31 cellular contexts compared by ENCODE assay signal in genomic region chr9:135020481-135021392, GRCh38.
"Had no signal": no experiment of that assay in that cellular context is flagged by ENCODE, and none has a peak within 500 bp of the region (broad histone marks: within the 10 kb centered on the region; RNA-seq: fewer than 3 reads in every experiment).

No MANE protein-coding gene starts in this region.

- H3K4me3 ChIP-seq: ascending aorta, cardiac muscle cell, Peyer's patch had no signal

- DNase-seq: activated CD4-positive, alpha-beta memory T cell treated with anti-CD3 and anti-CD28 coated beads, Interleukin-2, amount 10 ng/mL, durations not matched to agents 7 days and 5 days; activated CD4-positive, alpha-beta T cell treated with anti-CD3 and anti-CD28 coated beads for 1 hour; activated CD4-positive, alpha-beta T cell treated with anti-CD3 and anti-CD28 coated beads for 48 hours; activated CD4-positive, CD25-positive, alpha-beta regulatory T cell; activated CD8-positive, alpha-beta memory T cell treated with anti-CD3 and anti-CD28 coated beads for 24 hours; activated CD8-positive, alpha-beta memory T cell treated with anti-CD3 and anti-CD28 coated beads, Interleukin-2, amount 10 ng/mL, durations not matched to agents 7 days and 5 days; activated CD8-positive, alpha-beta memory T cell treated with anti-CD3 and anti-CD28 coated beads, Interleukin-2, amount 50 U/mL, for 48 hours; activated gamma-delta T cell; activated naive CD4-positive, alpha-beta T cell treated with Interleukin-2 at 50 U/mL for 16 hours; activated naive CD8-positive, alpha-beta T cell treated with anti-CD3 and anti-CD28 coated beads, Interleukin-2, amount 10 ng/mL, durations not matched to agents 7 days and 5 days; activated T-cell treated with anti-CD3 and anti-CD28 coated beads, Interleukin-2, amount 50 U/mL, for 48 hours; amygdala; MM.1S; MV-4-11; NCI-H1105; NCI-H1417 treated with DMSO at 0.1 percent for 48 hours; NCI-H187 treated with DMSO at 0.1 percent for 48 hours; NCI-H2081; NCI-H2171 treated with DMSO at 0.1 percent for 48 hours; NCI-H2227 treated with DMSO at 0.1 percent for 48 hours; NCI-H446 treated with DMSO at 0.1 percent for 48 hours; NCI-H524 treated with DMSO at 0.1 percent for 48 hours; PC-3; RPMI8226; SW 1271; T1000; WERI-Rb-1 had no signal

- H3K27me3 ChIP-seq: ascending aorta, cardiac muscle cell, Peyer's patch had no signal

- H3K36me3 ChIP-seq: ascending aorta, cardiac muscle cell, Peyer's patch, WERI-Rb-1 had no signal

- H3K4me2 ChIP-seq: KMS-11 had no signal

- H3K4me1 ChIP-seq: ascending aorta, Peyer's patch had no signal

- H3K9ac ChIP-seq: KMS-11 had no signal

- ATAC-seq: activated CD8-positive, alpha-beta memory T cell treated with anti-CD3 and anti-CD28 coated beads, Interleukin-2, amount 10 ng/mL, durations not matched to agents 7 days and 5 days; PC-3 had no signal

- H3K9me3 ChIP-seq: ascending aorta, Peyer's patch had no signal

- H3K27ac ChIP-seq: ascending aorta, cardiac muscle cell, KMS-11, Peyer's patch, WERI-Rb-1 had no signal
